35 cellular contexts compared by ENCODE assay signal in the genomic region with DNA sequence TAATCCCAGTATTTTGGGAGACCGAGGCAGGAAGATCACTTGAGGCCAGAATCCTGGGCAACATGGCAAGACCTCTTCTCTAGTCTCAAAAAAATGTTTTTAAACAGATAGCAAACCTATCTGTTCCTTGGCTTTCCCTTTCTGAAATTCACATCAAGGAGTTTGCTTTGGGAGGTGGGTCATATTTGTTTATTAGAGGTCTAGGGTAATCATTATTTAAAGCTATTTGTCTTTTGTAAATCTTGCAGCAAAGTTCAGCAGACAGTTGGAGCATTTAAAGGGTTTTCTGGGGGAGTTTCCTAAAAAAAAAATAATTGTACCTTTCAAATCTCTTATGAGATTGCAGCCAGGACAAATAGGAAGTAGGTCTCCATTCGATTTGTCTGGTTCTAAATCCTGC. TPM values are rescaled to one million over a fixed set of nuclear protein-coding genes. Genes with fewer than 3 reads are reported as not detected.
"Had no signal": no experiment of that assay in that cellular context is flagged by ENCODE, and none has a peak within 500 bp of the region (broad histone marks: within the 10 kb centered on the region; RNA-seq: fewer than 3 reads in every experiment).

No MANE protein-coding gene starts in this region.

- ATAC-seq: activated naive CD4-positive, alpha-beta T cell treated with anti-CD3 and anti-CD28 coated beads, Interleukin-2, amount 50 U/mL, for 72 hours; activated naive CD8-positive, alpha-beta T cell treated with anti-CD3 and anti-CD28 coated beads, Interleukin-2, amount 50 U/mL, for 24 hours; activated T-cell treated with anti-CD3 and anti-CD28 coated beads, Interleukin-2, amount 50 U/mL, for 4 hours; activated T-cell treated with anti-CD3 and anti-CD28 coated beads, Interleukin-2, amount 50 U/mL, for 72 hours; activated T-helper 17 cell treated with anti-CD3 and anti-CD28 coated beads, Interleukin-2, amount 50 U/mL, for 72 hours; body of pancreas had no signal

- H3K4me3 ChIP-seq: adrenal gland, ascending aorta, body of pancreas, breast epithelium, cardiac muscle cell had no signal

- DNase-seq: activated effector memory CD4-positive, alpha-beta T cell treated with anti-CD3 and anti-CD28 coated beads, Interleukin-2, amount 50 U/mL, for 16 hours; activated effector memory CD4-positive, alpha-beta T cell treated with Interleukin-2 at 50 U/mL for 16 hours; activated gamma-delta T cell; activated gamma-delta T cell treated with Interleukin-2 at 50 U/mL for 16 hours; activated naive CD4-positive, alpha-beta T cell; activated naive CD4-positive, alpha-beta T cell treated with anti-CD3 and anti-CD28 coated beads for 36 hours; activated naive CD4-positive, alpha-beta T cell treated with anti-CD3 and anti-CD28 coated beads, Interleukin-2, amount 10 ng/mL, durations not matched to agents 7 days and 5 days; activated naive CD4-positive, alpha-beta T cell treated with anti-CD3 and anti-CD28 coated beads, Interleukin-2, amount 50 U/mL, for 16 hours; activated naive CD4-positive, alpha-beta T cell treated with Interleukin-2 at 50 U/mL for 16 hours; activated naive CD8-positive, alpha-beta T cell treated with anti-CD3 and anti-CD28 coated beads for 36 hours; activated naive CD8-positive, alpha-beta T cell treated with anti-CD3 and anti-CD28 coated beads, Interleukin-2, amount 10 ng/mL, durations not matched to agents 7 days and 5 days; activated naive CD8-positive, alpha-beta T cell treated with anti-CD3 and anti-CD28 coated beads, Interleukin-2, amount 50 U/mL, for 24 hours; activated T-cell treated with anti-CD3 and anti-CD28 coated beads for 4 hours; activated T-cell treated with anti-CD3 and anti-CD28 coated beads, Interleukin-2, amount 50 U/mL, for 1 hour; activated T-cell treated with anti-CD3 and anti-CD28 coated beads, Interleukin-2, amount 50 U/mL, for 4 hours; activated T-cell treated with anti-CD3 and anti-CD28 coated beads, Interleukin-2, amount 50 U/mL, for 48 hours; activated T-cell treated with anti-CD3 and anti-CD28 coated beads, Interleukin-2, amount 50 U/mL, for 72 hours; amniotic stem cell; amygdala; anterior cingulate cortex; body of pancreas; brain microvascular endothelial cell; caudate nucleus; central memory CD4-positive, alpha-beta T cell; cerebellar nuclear complex had no signal

- H3K36me3 ChIP-seq: breast epithelium had no signal

- H3K4me1 ChIP-seq: adrenal gland, ascending aorta, body of pancreas, breast epithelium had no signal

- H3K27me3 ChIP-seq: adrenal gland, ascending aorta, body of pancreas, brain microvascular endothelial cell, breast epithelium, cardiac muscle cell had no signal

- FAIRE-seq: astrocyte, bronchial epithelial cell had no signal

- H3K9me3 ChIP-seq: adrenal gland, ascending aorta, body of pancreas, breast epithelium had no signal

- H3K27ac ChIP-seq: adrenal gland, ascending aorta, body of pancreas, brain microvascular endothelial cell, breast epithelium, cardiac muscle cell had no signal

RNA-seq across cellular contexts. Expression of a gene that starts 49.0 kb away (rescaled TPM):
- total RNA-seq: activated naive CD4-positive, alpha-beta T cell treated with anti-CD3 and anti-CD28 coated beads for 36 hours; activated naive CD4-positive, alpha-beta T cell treated with anti-CD3 and anti-CD28 coated beads, Interleukin-2, amount 50 U/mL, for 72 hours; activated naive CD8-positive, alpha-beta T cell treated with anti-CD3 and anti-CD28 coated beads, Interleukin-2, amount 10 ng/mL, durations not matched to agents 7 days and 5 days; activated T-cell treated with anti-CD3 and anti-CD28 coated beads, Interleukin-2, amount 50 U/mL, for 72 hours; activated T-helper 1 cell treated with anti-CD3 and anti-CD28 coated beads, Interleukin-12 subunit alpha, Interleukin-12 subunit beta, Interleukin-2, Interleukin-4 antibody, amounts not matched to agents 30 ng/mL and 10 ng/mL and 1 ng/mL, durations not matched to agents 14 hours and 24 hours and 36 hours; activated T-helper 17 cell treated with anti-CD3 and anti-CD28 coated beads, Interleukin-2, amount 50 U/mL, for 72 hours; activated T-helper 2 cell treated with anti-CD3 and anti-CD28 coated beads, Interferon-gamma antibody, Interleukin-2, Interleukin-4, amounts not matched to agents 10 μg/mL and 5 μg/mL and 100 μg/mL, durations not matched to agents 14 hours and 24 hours and 36 hours had no signal
